Comparison of ENCODE assay signal across 8 cellular contexts in the genomic region with DNA sequence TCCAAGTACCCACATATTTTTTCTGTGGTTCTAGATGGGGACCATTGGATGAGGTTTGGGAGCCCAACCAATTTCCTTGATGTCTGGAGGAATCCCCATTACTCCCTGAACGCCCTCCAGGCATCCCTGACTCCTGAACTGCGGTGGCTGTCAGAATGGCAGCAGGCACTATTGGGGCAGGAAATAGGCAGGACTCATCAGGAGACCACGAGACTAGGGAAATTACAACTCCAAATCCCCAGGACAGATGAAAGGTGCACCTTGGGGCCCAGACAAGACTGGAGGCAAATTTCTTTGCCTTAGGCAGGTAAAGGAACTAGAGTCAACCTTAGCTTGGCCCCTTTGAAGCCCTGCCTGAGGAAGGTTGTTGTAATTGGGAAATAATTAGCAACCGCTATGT. TPM values are rescaled to one million over a fixed set of nuclear protein-coding genes. Genes with fewer than 3 reads are reported as not detected.
A peak's percentile ranks its signal among the peaks of the same experiment; 100 is the strongest.
DNase-seq lines count a peak whose midpoint lies in the region; FAIRE-seq and TF ChIP-seq lines count a peak whose summit lies in the region.

No MANE protein-coding gene starts in this region.

- H2AFZ ChIP-seq in MM.1S (ENCODE audit: low read length) (peak overlapping the region; percentile 77), neuron (ENCODE audit: low read depth, low read length) (no peak overlapping the region)

- H3K36me3 ChIP-seq in DOHH2 (ENCODE audit: control insufficient read depth, low read length): no peaks in the 10 kb centered on the region
- H3K36me3 ChIP-seq in MM.1S (replicated peaks; ENCODE audit: insufficient read depth, low read length): no peaks in the 10 kb centered on the region
- H3K36me3 ChIP-seq in endocrine pancreas (ENCODE audit: control insufficient read depth, insufficient read depth, low read length): no peaks in the 10 kb centered on the region
- H3K36me3 ChIP-seq in neuron (ENCODE audit: insufficient read depth, low read length): no peaks in the 10 kb centered on the region

- TF ChIP-seq CTCF in DOHH2 (IDR thresholded peaks at IDR 0.05; ENCODE audit: low read depth, low read length, poor library complexity, severe bottlenecking) (no peak), MM.1S (IDR thresholded peaks at IDR 0.05; ENCODE audit: low read length) (no peak), GM13976 (IDR thresholded peaks at IDR 0.05; ENCODE audit: borderline replicate concordance, control extremely low read depth, extremely low read depth, insufficient read depth, missing control alignments) (no peak)

- peaks cover 15% of the 10 kb centered on the region for H3K27me3 ChIP-seq in DOHH2 (ENCODE audit: control insufficient read depth, low read length)
- 0 out of 2 replicates have a peak, but pooled peaks cover 9% of the 10 kb centered on the region for H3K27me3 ChIP-seq in MM.1S (replicated peaks; ENCODE audit: insufficient read depth, low read length)
- H3K27me3 ChIP-seq in endocrine pancreas (ENCODE audit: control insufficient read depth, insufficient read depth, low read length): no peaks in the 10 kb centered on the region
- H3K27me3 ChIP-seq in neuron (ENCODE audit: insufficient read depth, low read length): no peaks in the 10 kb centered on the region

- no peak for FAIRE-seq in GM12891 (lab: Jason Lieb, UNC)

- H3K79me2 ChIP-seq in DOHH2 (ENCODE audit: control insufficient read depth, low read length) (no peaks in the 10 kb centered on the region), MM.1S (ENCODE audit: low read length) (peaks cover 6% of the 10 kb centered on the region; the same call in 1 of the 2 replicates)

- H3K4me2 ChIP-seq in DOHH2 (ENCODE audit: low read length): peak overlapping the region; percentile 94
- peak overlapping the region; percentile 93 for H3K4me2 ChIP-seq in MM.1S (ENCODE audit: low read depth, low read length)

- no peak for DNase-seq in MM.1S
- DNase-seq in NCI-H1092 treated with DMSO at 0.1 percent for 48 hours (lab: John Stamatoyannopoulos, UW): no peak
- DNase-seq in GM13976 (ENCODE audit: low spot score): no peak
- no peak for DNase-seq in putamen (ENCODE audit: low spot score)
- no peak for DNase-seq in GM12891 (ENCODE audit: insufficient read length, low spot score)

- no peak overlapping the region for H3K4me3 ChIP-seq in DOHH2 (ENCODE audit: low read length)
- H3K4me3 ChIP-seq in MM.1S (ENCODE audit: low read length): peak overlapping the region; percentile 76
- H3K4me3 ChIP-seq in endocrine pancreas (ENCODE audit: control insufficient read depth, insufficient read depth, low read length): peak overlapping the region; percentile 77
- peak overlapping the region; percentile 62 for H3K4me3 ChIP-seq in neuron (ENCODE audit: low read length)

- H3K9ac ChIP-seq in MM.1S (ENCODE audit: low read length): peak overlapping the region; percentile 61; the same call in 1 of the 2 replicates
- H3K9ac ChIP-seq in endocrine pancreas (ENCODE audit: control insufficient read depth, insufficient read depth, low read length): peak overlapping the region; percentile 73

- in situ Hi-C loops in GM13976 (cut with MboI; ENCODE audit: low sequenced_read_pairs, unreplicated experiment): no loop called here

- H4K20me1 ChIP-seq in DOHH2 (ENCODE audit: control insufficient read depth, insufficient read depth, low read depth, low read length) (no peaks in the 10 kb centered on the region), MM.1S (ENCODE audit: insufficient read depth, low read length) (no peaks in the 10 kb centered on the region)

- peaks cover 7% of the 10 kb centered on the region; the same call in 1 of the 2 replicates for H3F3A ChIP-seq in DOHH2 (ENCODE audit: control insufficient read depth, insufficient read depth)
- peaks cover 36% of the 10 kb centered on the region for H3F3A ChIP-seq in MM.1S (ENCODE audit: insufficient read depth, low read length)

- H3K4me1 ChIP-seq in DOHH2 (ENCODE audit: control insufficient read depth, low read length): peaks cover 27% of the 10 kb centered on the region
- H3K4me1 ChIP-seq in MM.1S (ENCODE audit: low read length): peaks cover 24% of the 10 kb centered on the region
- H3K4me1 ChIP-seq in endocrine pancreas (ENCODE audit: control insufficient read depth, insufficient read depth, low read length): peaks cover 5% of the 10 kb centered on the region
- peaks cover 31% of the 10 kb centered on the region for H3K4me1 ChIP-seq in neuron (ENCODE audit: insufficient read depth, low read length)

- TF ChIP-seq POLR2A in GM12891 (IDR thresholded peaks at IDR 0.05; ENCODE audit: low read depth, low read length): no peak

- H3K9me2 ChIP-seq in DOHH2 (replicated peaks; ENCODE audit: control insufficient read depth, low read length) (no peaks in the 10 kb centered on the region), MM.1S (replicated peaks; ENCODE audit: insufficient read depth, low read length) (no peaks in the 10 kb centered on the region)

- H3K27ac ChIP-seq in DOHH2 (ENCODE audit: low read depth, low read length) (no peak overlapping the region), MM.1S (ENCODE audit: low read length) (peak overlapping the region; percentile 30; the same call in 1 of the 2 replicates)

- H3K9me3 ChIP-seq in DOHH2 (ENCODE audit: control insufficient read depth, insufficient read depth, low read length) (no peaks in the 10 kb centered on the region), MM.1S (replicated peaks; ENCODE audit: insufficient read depth, low read length) (no peaks in the 10 kb centered on the region), endocrine pancreas (ENCODE audit: control insufficient read depth, low read length) (no peaks in the 10 kb centered on the region), neuron (ENCODE audit: low read length) (no peaks in the 10 kb centered on the region)

TF ChIP-seq in GM12891, 5 proteins besides CTCF, POLR2A, EP300 and RAD21:
- no peak for TF ChIP-seq SPI1 (IDR thresholded peaks at IDR 0.05; ENCODE audit: low read depth, low read length)
- no peak for TF ChIP-seq TAF1 (IDR thresholded peaks at IDR 0.05; ENCODE audit: low read depth, low read length)
- no peak for TF ChIP-seq POLR2AphosphoS5 (IDR thresholded peaks at IDR 0.05; ENCODE audit: low read depth, low read length)
- no peak for TF ChIP-seq POU2F2 (IDR thresholded peaks at IDR 0.05; ENCODE audit: low read depth, low read length)
- no peak for TF ChIP-seq PAX5 (IDR thresholded peaks at IDR 0.05; ENCODE audit: insufficient read depth, low read length, severe bottlenecking)

RNA-seq across cellular contexts. Expression of a gene that starts 1.1 kb away (rescaled TPM):
- 1.1 TPM for polyA plus RNA-seq in GM12891 (2012; ENCODE audit: low read depth, missing spikeins)

RNA-seq across cellular contexts. Expression of a gene that starts 27.8 kb away (rescaled TPM):
- polyA plus RNA-seq in GM12891 (2012; ENCODE audit: low read depth, missing spikeins): 0.35 TPM

RNA-seq across cellular contexts. Expression of a gene that starts 53.0 kb away (rescaled TPM):
- polyA plus RNA-seq in GM12891 (2012; ENCODE audit: low read depth, missing spikeins): 20.4 TPM
